Comparison of ENCODE assay signal across 32 cellular contexts in the genomic region with DNA sequence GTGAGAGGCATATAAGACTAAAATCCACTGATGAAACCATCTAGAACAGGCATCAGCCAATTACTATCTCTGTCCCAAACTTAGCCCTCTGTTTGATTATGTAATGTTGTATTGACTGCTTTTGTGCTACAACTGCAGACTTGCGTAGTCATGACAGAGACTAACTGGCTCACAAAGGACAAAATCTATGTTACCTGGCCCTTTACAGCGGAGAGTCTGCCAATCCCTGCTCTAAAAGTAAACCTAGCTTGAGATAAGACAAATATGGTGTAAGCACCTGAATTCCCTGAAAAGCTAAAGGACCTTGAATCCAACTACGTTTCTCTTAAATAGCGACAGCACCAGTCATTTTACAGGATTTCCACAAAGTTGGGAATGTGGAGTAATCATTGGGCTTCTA.
"Had no signal": no experiment of that assay in that cellular context is flagged by ENCODE, and none has a peak within 500 bp of the region (broad histone marks: within the 10 kb centered on the region; RNA-seq: fewer than 3 reads in every experiment).

No MANE protein-coding gene starts in this region.

- H3K27me3 ChIP-seq: MG63 had no signal

- H3K4me2 ChIP-seq: KMS-11 had no signal

- H3K27ac ChIP-seq: KMS-11 had no signal

- H3K9me3 ChIP-seq: MG63 had no signal

- H3K9ac ChIP-seq: KMS-11 had no signal

- H3K36me3 ChIP-seq: MG63 had no signal

- H3K4me3 ChIP-seq: MG63 had no signal

- DNase-seq: Karpas-422, Kasumi-1, MG63, MM.1S, MV-4-11, NCI-H1048, NCI-H1092, NCI-H1092 treated with DMSO at 0.1 percent for 48 hours, NCI-H1105, NCI-H1417 treated with DMSO at 0.1 percent for 48 hours, NCI-H1436, NCI-H1436 treated with DMSO at 0.1 percent for 48 hours, NCI-H146, NCI-H1694, NCI-H1694 treated with DMSO at 0.1 percent for 48 hours, NCI-H187, NCI-H187 treated with DMSO at 0.1 percent for 48 hours, NCI-H1930, NCI-H2029, NCI-H2029 treated with DMSO at 0.1 percent for 48 hours, NCI-H2081, NCI-H2081 treated with DMSO at 0.1 percent for 48 hours, NCI-H2107, NCI-H2171, NCI-H2171 treated with DMSO at 0.1 percent for 48 hours, NCI-H2227 treated with DMSO at 0.1 percent for 48 hours, NCI-H226, NCI-H345, NCI-H446, NCI-H446 treated with DMSO at 0.1 percent for 48 hours, NCI-H510A had no signal
